ENCODE assay signal across 8 cellular contexts in genomic region chr9:7790819-7791182, GRCh38.
"Had no signal": no experiment of that assay in that cellular context is flagged by ENCODE, and none has a peak within 500 bp of the region (broad histone marks: within the 10 kb centered on the region; RNA-seq: fewer than 3 reads in every experiment).

No MANE protein-coding gene starts in this region.

- H3K9me3 Mint-ChIP-seq: H9, IgD-negative memory B cell had no signal

- H3K4me1 Mint-ChIP-seq: H9 had no signal

- H3K4me3 Mint-ChIP-seq: H9, IgD-negative memory B cell had no signal

- H3K9ac ChIP-seq: KMS-11 had no signal

- H3K27me3 Mint-ChIP-seq: IgD-negative memory B cell had no signal

- ATAC-seq: HepG2 had no signal

- DNase-seq: GOT3, H9, HCEC 1CT, KBM-7 had no signal

- H3K27ac ChIP-seq: HL-60, KMS-11 had no signal

- H3K4me2 ChIP-seq: KMS-11 had no signal
